In genomic region chr11:90532125-90532524, GRCh38 we compare ENCODE assay signal across 25 cellular contexts.
"Had no signal": no experiment of that assay in that cellular context is flagged by ENCODE, and none has a peak within 500 bp of the region (broad histone marks: within the 10 kb centered on the region; RNA-seq: fewer than 3 reads in every experiment).

No MANE protein-coding gene starts in this region.

- H3K4me1 Mint-ChIP-seq: activated CD4-positive, alpha-beta memory T cell treated with anti-CD3 and anti-CD28 coated beads, Interleukin-2, amount 10 ng/mL, durations not matched to agents 7 days and 5 days; activated CD4-positive, alpha-beta T cell treated with anti-CD3 and anti-CD28 coated beads, Interleukin-2, amount 10 ng/mL, durations not matched to agents 7 days and 5 days; activated naive CD4-positive, alpha-beta T cell treated with anti-CD3 and anti-CD28 coated beads, Interleukin-2, amount 10 ng/mL, durations not matched to agents 7 days and 5 days; activated naive CD8-positive, alpha-beta T cell treated with anti-CD3 and anti-CD28 coated beads, Interleukin-2, amount 10 ng/mL, durations not matched to agents 7 days and 5 days; brain had no signal

- H3K27ac Mint-ChIP-seq: activated CD4-positive, alpha-beta memory T cell treated with anti-CD3 and anti-CD28 coated beads, Interleukin-2, amount 10 ng/mL, durations not matched to agents 7 days and 5 days; activated CD4-positive, alpha-beta T cell treated with anti-CD3 and anti-CD28 coated beads, Interleukin-2, amount 10 ng/mL, durations not matched to agents 7 days and 5 days; activated naive CD4-positive, alpha-beta T cell treated with anti-CD3 and anti-CD28 coated beads, Interleukin-2, amount 10 ng/mL, durations not matched to agents 7 days and 5 days; activated naive CD4-positive, alpha-beta T cell treated with anti-CD3 and anti-CD28 coated beads, Interleukin-2, amount 50 U/mL, for 72 hours; activated naive CD8-positive, alpha-beta T cell treated with anti-CD3 and anti-CD28 coated beads, Interleukin-2, amount 10 ng/mL, durations not matched to agents 7 days and 5 days; activated T-cell treated with anti-CD3 and anti-CD28 coated beads, Interleukin-2, amount 50 U/mL, for 24 hours; activated T-cell treated with anti-CD3 and anti-CD28 coated beads, Interleukin-2, amount 50 U/mL, for 72 hours; brain had no signal

- H3K36me3 ChIP-seq: ascending aorta, breast epithelium, cardiac muscle cell, colonic mucosa had no signal

- H3K27me3 ChIP-seq: ascending aorta, breast epithelium, cardiac muscle cell, colonic mucosa had no signal

- H3K9me3 Mint-ChIP-seq: activated CD4-positive, alpha-beta memory T cell treated with anti-CD3 and anti-CD28 coated beads, Interleukin-2, amount 10 ng/mL, durations not matched to agents 7 days and 5 days; activated CD4-positive, alpha-beta T cell treated with anti-CD3 and anti-CD28 coated beads, Interleukin-2, amount 10 ng/mL, durations not matched to agents 7 days and 5 days; activated naive CD4-positive, alpha-beta T cell treated with anti-CD3 and anti-CD28 coated beads, Interleukin-2, amount 10 ng/mL, durations not matched to agents 7 days and 5 days; activated naive CD4-positive, alpha-beta T cell treated with anti-CD3 and anti-CD28 coated beads, Interleukin-2, amount 50 U/mL, for 72 hours; activated naive CD8-positive, alpha-beta T cell treated with anti-CD3 and anti-CD28 coated beads, Interleukin-2, amount 10 ng/mL, durations not matched to agents 7 days and 5 days; activated T-cell treated with anti-CD3 and anti-CD28 coated beads, Interleukin-2, amount 50 U/mL, for 24 hours; activated T-cell treated with anti-CD3 and anti-CD28 coated beads, Interleukin-2, amount 50 U/mL, for 72 hours; brain had no signal

- H3K27me3 Mint-ChIP-seq: activated CD4-positive, alpha-beta memory T cell treated with anti-CD3 and anti-CD28 coated beads, Interleukin-2, amount 10 ng/mL, durations not matched to agents 7 days and 5 days; activated CD4-positive, alpha-beta T cell treated with anti-CD3 and anti-CD28 coated beads, Interleukin-2, amount 10 ng/mL, durations not matched to agents 7 days and 5 days; activated naive CD4-positive, alpha-beta T cell treated with anti-CD3 and anti-CD28 coated beads, Interleukin-2, amount 10 ng/mL, durations not matched to agents 7 days and 5 days; activated naive CD8-positive, alpha-beta T cell treated with anti-CD3 and anti-CD28 coated beads, Interleukin-2, amount 10 ng/mL, durations not matched to agents 7 days and 5 days; activated T-cell treated with anti-CD3 and anti-CD28 coated beads, Interleukin-2, amount 50 U/mL, for 24 hours had no signal

- H3K27ac ChIP-seq: ascending aorta, breast epithelium, cardiac muscle cell, colonic mucosa had no signal

- H3K36me3 Mint-ChIP-seq: activated naive CD4-positive, alpha-beta T cell treated with anti-CD3 and anti-CD28 coated beads, Interleukin-2, amount 10 ng/mL, durations not matched to agents 7 days and 5 days; activated naive CD4-positive, alpha-beta T cell treated with anti-CD3 and anti-CD28 coated beads, Interleukin-2, amount 50 U/mL, for 72 hours; activated naive CD8-positive, alpha-beta T cell treated with anti-CD3 and anti-CD28 coated beads, Interleukin-2, amount 10 ng/mL, durations not matched to agents 7 days and 5 days; brain had no signal

- H3K4me3 ChIP-seq: ascending aorta, breast epithelium, cardiac muscle cell, colonic mucosa had no signal

- H3K4me3 Mint-ChIP-seq: activated CD4-positive, alpha-beta memory T cell treated with anti-CD3 and anti-CD28 coated beads, Interleukin-2, amount 10 ng/mL, durations not matched to agents 7 days and 5 days; activated CD4-positive, alpha-beta T cell treated with anti-CD3 and anti-CD28 coated beads, Interleukin-2, amount 10 ng/mL, durations not matched to agents 7 days and 5 days; activated naive CD4-positive, alpha-beta T cell treated with anti-CD3 and anti-CD28 coated beads, Interleukin-2, amount 10 ng/mL, durations not matched to agents 7 days and 5 days; activated naive CD8-positive, alpha-beta T cell treated with anti-CD3 and anti-CD28 coated beads, Interleukin-2, amount 10 ng/mL, durations not matched to agents 7 days and 5 days; activated T-cell treated with anti-CD3 and anti-CD28 coated beads, Interleukin-2, amount 50 U/mL, for 24 hours; activated T-cell treated with anti-CD3 and anti-CD28 coated beads, Interleukin-2, amount 50 U/mL, for 72 hours; brain had no signal

- H3K9me3 ChIP-seq: ascending aorta, breast epithelium, colonic mucosa had no signal

- H3K4me1 ChIP-seq: ascending aorta, breast epithelium, colonic mucosa had no signal

- ATAC-seq: activated naive CD4-positive, alpha-beta T cell treated with anti-CD3 and anti-CD28 coated beads, Interleukin-2, amount 50 U/mL, for 72 hours; activated T-cell treated with anti-CD3 and anti-CD28 coated beads, Interleukin-2, amount 50 U/mL, for 72 hours; esophagus mucosa had no signal

- DNase-seq: activated CD4-positive, alpha-beta memory T cell treated with anti-CD3 and anti-CD28 coated beads, Interleukin-2, amount 10 ng/mL, durations not matched to agents 7 days and 5 days; activated CD4-positive, alpha-beta T cell treated with anti-CD3 and anti-CD28 coated beads for 1 hour; activated CD4-positive, alpha-beta T cell treated with anti-CD3 and anti-CD28 coated beads for 4 hours; activated CD4-positive, alpha-beta T cell treated with anti-CD3 and anti-CD28 coated beads, Interleukin-2, amount 10 ng/mL, durations not matched to agents 7 days and 5 days; activated CD4-positive, alpha-beta T cell treated with anti-CD3 and anti-CD28 coated beads, Interleukin-2, amount 50 U/mL, for 4 hours; activated CD8-positive, alpha-beta memory T cell treated with anti-CD3 and anti-CD28 coated beads, Interleukin-2, amount 50 U/mL, for 48 hours; activated gamma-delta T cell; activated naive CD4-positive, alpha-beta T cell; activated naive CD4-positive, alpha-beta T cell treated with anti-CD3 and anti-CD28 coated beads, Interleukin-2, amount 10 ng/mL, durations not matched to agents 7 days and 5 days; activated naive CD8-positive, alpha-beta T cell treated with anti-CD3 and anti-CD28 coated beads, Interleukin-2, amount 10 ng/mL, durations not matched to agents 7 days and 5 days; activated T-cell treated with anti-CD3 and anti-CD28 coated beads for 4 hours; activated T-cell treated with anti-CD3 and anti-CD28 coated beads, Interleukin-2, amount 50 U/mL, for 24 hours; activated T-cell treated with anti-CD3 and anti-CD28 coated beads, Interleukin-2, amount 50 U/mL, for 72 hours; central memory CD4-positive, alpha-beta T cell; cerebellar nuclear complex; colonic mucosa; effector CD8-positive, alpha-beta T cell; foreskin fibroblast; T-helper 2 cell had no signal
